10 cellular contexts compared by ENCODE assay signal in the genomic region with DNA sequence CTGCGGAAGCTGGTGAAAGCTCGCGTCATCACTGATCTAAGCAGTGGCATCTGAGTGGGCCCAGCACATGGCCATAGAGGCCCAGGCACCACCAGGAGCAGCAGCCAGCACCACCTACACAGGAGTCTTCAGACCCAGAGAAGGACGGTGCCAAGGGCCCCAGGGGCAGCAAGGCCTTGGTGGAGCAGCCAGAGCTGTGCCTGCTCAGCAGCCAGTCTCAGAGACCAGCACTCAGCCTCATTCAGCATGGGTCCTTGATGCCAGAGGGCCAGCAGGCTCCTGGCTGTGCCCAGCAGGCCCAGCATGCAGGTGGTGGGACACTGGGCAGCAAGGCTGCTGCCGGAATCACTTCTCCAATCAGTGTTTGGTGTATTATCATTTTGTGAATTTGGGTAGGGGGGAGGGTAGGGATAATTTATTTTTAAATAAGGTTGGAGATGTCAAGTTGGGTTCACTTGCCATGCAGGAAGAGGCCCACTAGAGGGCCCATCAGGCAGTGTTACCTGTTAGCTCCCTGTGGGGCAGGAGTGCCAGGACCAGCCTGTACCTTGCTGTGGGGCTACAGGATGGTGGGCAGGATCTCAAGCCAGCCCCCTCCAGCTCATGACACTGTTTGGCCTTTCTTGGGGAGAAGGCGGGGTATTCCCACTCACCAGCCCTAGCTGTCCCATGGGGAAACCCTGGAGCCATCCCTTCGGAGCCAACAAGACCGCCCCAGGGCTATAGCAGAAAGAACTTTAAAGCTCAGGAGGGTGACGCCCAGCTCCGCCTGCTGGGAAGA. TPM values are rescaled to one million over a fixed set of nuclear protein-coding genes. Genes with fewer than 3 reads are reported as not detected.
DNase-seq lines count a peak whose midpoint lies in the region; ATAC-seq, FAIRE-seq and TF ChIP-seq lines count a peak whose summit lies in the region.
"Had no signal": no experiment of that assay in that cellular context is flagged by ENCODE, and none has a peak within 500 bp of the region (broad histone marks: within the 10 kb centered on the region; RNA-seq: fewer than 3 reads in every experiment).

No MANE protein-coding gene starts in this region.

- FAIRE-seq in kidney (lab: Jason Lieb, UNC) = no peak

- no peak overlapping the region for H3K4me2 ChIP-seq in SU-DHL-6 (ENCODE audit: low read depth, low read length, poor library complexity, severe bottlenecking)

- H3K27me3 ChIP-seq in BJ (ENCODE audit: control insufficient read depth, insufficient read depth, low read length) (no peaks in the 10 kb centered on the region), SU-DHL-6 (ENCODE audit: low read length) (no peaks in the 10 kb centered on the region)

- no peak for ATAC-seq in HG03378 (IDR thresholded peaks at IDR 0.05; ENCODE audit: unreplicated experiment)

- H3K79me2 ChIP-seq in SU-DHL-6 (ENCODE audit: insufficient read depth, low read length) = no peaks in the 10 kb centered on the region

- no peak overlapping the region for H2AFZ ChIP-seq in SU-DHL-6 (ENCODE audit: low read depth, low read length, severe bottlenecking)

- H3K27ac ChIP-seq in SU-DHL-6 (ENCODE audit: low read depth, low read length) = no peak overlapping the region
- H3K27ac ChIP-seq in kidney (ENCODE audit: low read depth in 2 of 2, low read length in 2 of 2) = no peak overlapping the region
- no peak overlapping the region for H3K27ac ChIP-seq in coronary artery

- no peaks in the 10 kb centered on the region for H3K9me2 ChIP-seq in SU-DHL-6 (replicated peaks; ENCODE audit: insufficient read depth, low read length)

- CTCF ChIA-PET in BJ (lab: Yijun Ruan, JAX) = interaction anchor here (0.8 to 1.6 kb wide), 4 partner anchors 15 to 167 kb away, joined by 3 to 4 read pairs (median 4); no protein-coding TSS in a partner anchor

- H3K4me1 ChIP-seq in kidney (ENCODE audit: control insufficient read depth in 1 of 2, insufficient read depth in 1 of 2, low read depth in 1 of 2, low read length in 2 of 2) = peaks cover 3 to 12% of the 10 kb centered on the region in 2 donors

- H3K36me3 ChIP-seq in BJ (ENCODE audit: control insufficient read depth, insufficient read depth, low read length) (peaks cover 3% of the 10 kb centered on the region), SU-DHL-6 (ENCODE audit: low read length) (no peaks in the 10 kb centered on the region), kidney (ENCODE audit: control insufficient read depth in 1 of 2, insufficient read depth in 2 of 2, low read length in 2 of 2) (peaks cover 0 to 4% of the 10 kb centered on the region in 2 donors)

- no peaks in the 10 kb centered on the region for H4K20me1 ChIP-seq in SU-DHL-6 (ENCODE audit: low read depth, low read length)

- no peak overlapping the region for H3K9ac ChIP-seq in SU-DHL-6 (ENCODE audit: low read length)
- H3K9ac ChIP-seq in kidney (ENCODE audit: low read length in 2 of 2) = no peak overlapping the region

- H3F3A ChIP-seq in SU-DHL-6 (ENCODE audit: insufficient read depth) = no peaks in the 10 kb centered on the region

- intact Hi-C loops in kidney (cut with DNase I) = loop anchor here (5.0 kb wide), 1 partner anchor 163 kb away; no protein-coding TSS in a partner anchor

- POLR2A ChIA-PET in BJ (lab: Charles Lee) = no interaction called here

- TF ChIP-seq CTCF in BJ (IDR thresholded peaks at IDR 0.05; ENCODE audit: insufficient read depth, low read depth, low read length) = peak; percentile 27; the same call in 1 of the 2 replicates
- TF ChIP-seq CTCF in GM12865 (IDR thresholded peaks at IDR 0.05; ENCODE audit: insufficient read depth, low read depth, low read length, missing control alignments) = peak; percentile 52
- peak; percentile 27 for TF ChIP-seq CTCF in SU-DHL-6 (IDR thresholded peaks at IDR 0.05; ENCODE audit: insufficient read depth, low read length, poor library complexity, severe bottlenecking)
- TF ChIP-seq CTCF in kidney (IDR thresholded peaks at IDR 0.05; ENCODE audit: borderline replicate concordance, extremely low read depth, insufficient read depth) = peak; percentile 44
- TF ChIP-seq CTCF in coronary artery (IDR thresholded peaks at IDR 0.05) = no peak

- H3K4me3 ChIP-seq in BJ (ENCODE audit: low read depth, low read length) = no peak overlapping the region
- no peak overlapping the region for H3K4me3 ChIP-seq in GM12865 (ENCODE audit: low read depth, low read length)
- no peak overlapping the region for H3K4me3 ChIP-seq in SU-DHL-6 (ENCODE audit: insufficient read depth, low read length, poor library complexity, severe bottlenecking)
- no peak overlapping the region for H3K4me3 ChIP-seq in kidney (ENCODE audit: low read length in 2 of 2)
- H3K4me3 ChIP-seq in coronary artery = no peak overlapping the region

- no peak for DNase-seq in BJ (ENCODE audit: low read depth)
- DNase-seq in GM12865 (ENCODE audit: low read depth) = peak; percentile 32
- no peak for DNase-seq in kidney
- no peak for DNase-seq in middle frontal gyrus (ENCODE audit: extremely low spot score, low spot score)
- DNase-seq in coronary artery (ENCODE audit: low spot score) = no peak
- no peak for DNase-seq in cerebellar cortex (ENCODE audit: low spot score)
- DNase-seq: NCI-H1694 treated with DMSO at 0.1 percent for 48 hours had no signal

- H3K9me3 ChIP-seq in SU-DHL-6 (ENCODE audit: insufficient read depth, low read length) (no peaks in the 10 kb centered on the region), kidney (ENCODE audit: control insufficient read depth in 1 of 2, low read length in 2 of 2) (no peaks in the 10 kb centered on the region)

RNA-seq across cellular contexts. Expression of a gene that starts 3.2 kb away (rescaled TPM):
- polyA plus RNA-seq in BJ (2011; rRNA removed) = 0.17 and 0.39 TPM in 2 replicates
- 0.85 and 1.2 TPM in 2 replicates for polyA minus RNA-seq in BJ (2011; rRNA and poly(A)+ RNA removed)
- 1.9 TPM for total RNA-seq in kidney
- polyA plus RNA-seq in kidney (ENCODE audit: insufficient read depth, low read depth, low replicate concordance) = 4.3 TPM
- total RNA-seq: lung microvascular endothelial cell had no signal

RNA-seq across cellular contexts. Expression of a gene that starts 16.4 kb away (rescaled TPM):
- polyA plus RNA-seq in BJ (2011; rRNA removed) (13.4 and 24.8 TPM in 2 replicates), kidney (ENCODE audit: insufficient read depth, low read depth, low replicate concordance) (56.1 TPM)
- 31.0 and 37.8 TPM in 2 replicates for polyA minus RNA-seq in BJ (2011; rRNA and poly(A)+ RNA removed)
- total RNA-seq in kidney = 33.8 TPM

RNA-seq across cellular contexts. Expression of a gene that starts 39.5 kb away (rescaled TPM):
- polyA plus RNA-seq in BJ (2011; rRNA removed) (20.9 and 35.3 TPM in 2 replicates), kidney (ENCODE audit: insufficient read depth, low read depth, low replicate concordance) (15.9 TPM)
- polyA minus RNA-seq in BJ (2011; rRNA and poly(A)+ RNA removed) = 23.8 and 42.8 TPM in 2 replicates
- 24.0 TPM for total RNA-seq in kidney

RNA-seq across cellular contexts. Expression of a gene that starts 44.4 kb away (rescaled TPM):
- polyA plus RNA-seq in BJ (2011; rRNA removed) (135 and 186 TPM in 2 replicates), kidney (ENCODE audit: insufficient read depth, low read depth, low replicate concordance) (636 TPM)
- polyA minus RNA-seq in BJ (2011; rRNA and poly(A)+ RNA removed) = 53.8 and 80.8 TPM in 2 replicates
- 156 TPM for total RNA-seq in kidney

RNA-seq across cellular contexts. Expression of a gene that starts 48.7 kb away (rescaled TPM):
- 60.2 and 82.2 TPM in 2 replicates for polyA plus RNA-seq in BJ (2011; rRNA removed)
- 53.3 and 71.8 TPM in 2 replicates for polyA minus RNA-seq in BJ (2011; rRNA and poly(A)+ RNA removed)
- 25.1 TPM for total RNA-seq in kidney
- 32.5 TPM for polyA plus RNA-seq in kidney (ENCODE audit: insufficient read depth, low read depth, low replicate concordance)
